1 cellular context compared by ENCODE assay signal in genomic region chr9:23824241-23825142, GRCh38.
TF ChIP-seq lines count a peak whose summit lies in the region.

No MANE protein-coding gene starts in this region.

TF ChIP-seq in H1, 55 proteins besides CTCF, POLR2A, EP300 and RAD21 (continued from another document):
- TF ChIP-seq E2F6 (IDR thresholded peaks at IDR 0.05): peak; percentile 40; the same call in 1 of the 2 replicates
- TF ChIP-seq MAFK (IDR thresholded peaks at IDR 0.05; ENCODE audit: low read depth, low read length): no peak
- TF ChIP-seq SAP30 (IDR thresholded peaks at IDR 0.05; ENCODE audit: insufficient read depth, insufficient replicate concordance, low read length): peak; percentile 98
- TF ChIP-seq CTBP2 (IDR thresholded peaks at IDR 0.05; ENCODE audit: borderline replicate concordance, insufficient read depth, insufficient read length, low read length): peak; percentile 80
- TF ChIP-seq TCF12 (IDR thresholded peaks at IDR 0.05; ENCODE audit: low read depth, low read length): no peak
- no peak for TF ChIP-seq ATF2 (IDR thresholded peaks at IDR 0.05; ENCODE audit: low read length)
- TF ChIP-seq ATF3 (IDR thresholded peaks at IDR 0.05; ENCODE audit: insufficient read depth, low read depth, low read length): no peak
- TF ChIP-seq GTF2F1 (IDR thresholded peaks at IDR 0.05; ENCODE audit: borderline replicate concordance, low read depth, low read length): no peak
- TF ChIP-seq EZH2 (IDR thresholded peaks at IDR 0.05; ENCODE audit: low read depth, low read length, severe bottlenecking): no peak
- TF ChIP-seq POU5F1 (IDR thresholded peaks at IDR 0.05; ENCODE audit: low read depth, low read length): no peak
- peak; percentile 37 for TF ChIP-seq TAF7 (optimal IDR thresholded peaks at IDR 0.05; ENCODE audit: borderline replicate concordance, low read depth, low read length)
- TF ChIP-seq SP4 (IDR thresholded peaks at IDR 0.05; ENCODE audit: low read length): no peak
- no peak for TF ChIP-seq RBBP5 (IDR thresholded peaks at IDR 0.05; ENCODE audit: borderline replicate concordance, low read depth, low read length)
- TF ChIP-seq SUZ12 (IDR thresholded peaks at IDR 0.05; ENCODE audit: low read length): peak; percentile 43; the same call in 1 of the 2 replicates
- peak; percentile 76 for TF ChIP-seq TEAD4 (IDR thresholded peaks at IDR 0.05; ENCODE audit: low read depth, low read length)
- TF ChIP-seq POLR2AphosphoS5 (IDR thresholded peaks at IDR 0.05; ENCODE audit: low read depth, low read length): no peak
- TF ChIP-seq BACH1 (IDR thresholded peaks at IDR 0.05; ENCODE audit: low read length): no peak
- TF ChIP-seq CBX8 (IDR thresholded peaks at IDR 0.05; ENCODE audit: borderline replicate concordance, low read depth, low read length): no peak
- TF ChIP-seq CHD2 (IDR thresholded peaks at IDR 0.05; ENCODE audit: low read length): no peak
- no peak for TF ChIP-seq CEBPB (IDR thresholded peaks at IDR 0.05; ENCODE audit: low read depth, low read length)
- TF ChIP-seq TAF1 (IDR thresholded peaks at IDR 0.05; ENCODE audit: low read depth, low read length): no peak
- no peak for TF ChIP-seq YY1 (IDR thresholded peaks at IDR 0.05; ENCODE audit: low read depth, low read length)
- TF ChIP-seq NRF1 (IDR thresholded peaks at IDR 0.05; ENCODE audit: low read depth, low read length): no peak
- no peak for TF ChIP-seq BCL11A (IDR thresholded peaks at IDR 0.05; ENCODE audit: low read depth in 2 of 2, low read length in 2 of 2)
- TF ChIP-seq JUND (IDR thresholded peaks at IDR 0.05; ENCODE audit: low read length): no peak
- TF ChIP-seq MAX (IDR thresholded peaks at IDR 0.05): peak; percentile 35; the same call in 1 of the 2 replicates
- TF ChIP-seq CBX5 (IDR thresholded peaks at IDR 0.05; ENCODE audit: low read depth, low read length): no peak
- 0 out of 2 replicates have a peak, but pooled peaks have one; percentile 20 for TF ChIP-seq SP1 (IDR thresholded peaks at IDR 0.05; ENCODE audit: low read depth, low read length)
- TF ChIP-seq PHF8 (conservative IDR thresholded peaks at IDR 0.05; ENCODE audit: low read depth, low read length): no peak
- TF ChIP-seq FOSL1 (IDR thresholded peaks at IDR 0.05; ENCODE audit: insufficient read depth, low read depth, low read length): no peak
- peak; percentile 7; the same call in 1 of the 2 replicates for TF ChIP-seq CREB1 (IDR thresholded peaks at IDR 0.05)
- no peak for TF ChIP-seq EGR1 (IDR thresholded peaks at IDR 0.05; ENCODE audit: borderline replicate concordance, low read depth, low read length)
- no peak for TF ChIP-seq USF2 (IDR thresholded peaks at IDR 0.05; ENCODE audit: low read length)
- no peak for TF ChIP-seq JUN (IDR thresholded peaks at IDR 0.05; ENCODE audit: low read depth, low read length)
- TF ChIP-seq ASH2L (IDR thresholded peaks at IDR 0.05; ENCODE audit: low read length): peak; percentile 77
- TF ChIP-seq SRF (IDR thresholded peaks at IDR 0.05; ENCODE audit: low read depth, low read length): no peak
- peak; percentile 97 to 98 for TF ChIP-seq SIN3A (conservative IDR thresholded peaks at IDR 0.05 in 1 of 2, IDR thresholded peaks at IDR 0.05 in 1 of 2; ENCODE audit: low read depth in 1 of 2, low read length in 2 of 2)
